9 cellular contexts compared by ENCODE assay signal in genomic region chr19:43699506-43700367, GRCh38. TPM values are rescaled to one million over a fixed set of nuclear protein-coding genes. Genes with fewer than 3 reads are reported as not detected.
DNase-seq lines count a peak whose midpoint lies in the region; ATAC-seq, FAIRE-seq and TF ChIP-seq lines count a peak whose summit lies in the region.
"Had no signal": no experiment of that assay in that cellular context is flagged by ENCODE, and none has a peak within 500 bp of the region (broad histone marks: within the 10 kb centered on the region; RNA-seq: fewer than 3 reads in every experiment).

No MANE protein-coding gene starts in this region.

- no peaks in the 10 kb centered on the region for H3K36me3 Mint-ChIP-seq in nephron (ENCODE audit: low read depth)

- DNase-seq in EL: peak; percentile 54
- DNase-seq in RWPE1 (ENCODE audit: low spot score): no peak
- DNase-seq in esophagus squamous epithelium (lab: John Stamatoyannopoulos, UW): no peak
- DNase-seq in GM19239 (ENCODE audit: insufficient read length, low spot score): no peak
- no peak for DNase-seq in SKM-1 treated with dmso at 0.1 percent for 144 hours (lab: John Stamatoyannopoulos, UW; ENCODE audit: unreplicated experiment)
- DNase-seq in middle frontal gyrus (ENCODE audit: extremely low spot score, low spot score): no peak

- peaks cover 0 to 29% (median 0%) of the 10 kb centered on the region in 4 donors for H3K27me3 ChIP-seq in esophagus squamous epithelium

- H3K9me3 ChIP-seq in esophagus squamous epithelium: peaks cover 0 to 4% (median 0%) of the 10 kb centered on the region in 3 donors

- POLR2A ChIA-PET in RWPE1 (lab: Yijun Ruan, JAX; ENCODE audit: low non-redundant PET): no interaction called here

- no peaks in the 10 kb centered on the region for H3K36me3 ChIP-seq in esophagus squamous epithelium

- WGBS in esophagus squamous epithelium, 2 donors: 10 to 54% methylated on average over 10 to 34 of the region's 46 CpGs

- ATAC-seq in HG02970 (IDR thresholded peaks at IDR 0.05; ENCODE audit: low FRiP score, unreplicated experiment): no peak

- peaks cover 30% of the 10 kb centered on the region for H3K4me1 Mint-ChIP-seq in nephron

- H3K27me3 Mint-ChIP-seq in nephron (ENCODE audit: low read depth): peaks cover 18% of the 10 kb centered on the region

- peak overlapping the region; percentile 14 to 29 (median 22) for H3K4me3 Mint-ChIP-seq in nephron

- peak overlapping the region; percentile 63 for H3K27ac ChIP-seq in RWPE1
- peak overlapping the region; percentile 58 to 77 (median 70) for H3K27ac ChIP-seq in esophagus squamous epithelium

- intact Hi-C loops in esophagus squamous epithelium (cut with DNase I): no loop called here

- peaks cover 7 to 27% (median 16%) of the 10 kb centered on the region in 3 donors for H3K4me1 ChIP-seq in esophagus squamous epithelium

- no peak for FAIRE-seq in GM19239 (lab: Jason Lieb, UNC)

- peaks cover 6% of the 10 kb centered on the region for H3K9me3 Mint-ChIP-seq in nephron

- TF ChIP-seq CTCF in RWPE1 (conservative IDR thresholded peaks at IDR 0.05; ENCODE audit: low read depth): no peak
- no peak for TF ChIP-seq CTCF in esophagus squamous epithelium (IDR thresholded peaks at IDR 0.05)
- TF ChIP-seq CTCF in nephron (IDR thresholded peaks at IDR 0.05; ENCODE audit: unreplicated experiment in 3 of 3): no peak

- peak overlapping the region in 2 of 3 experiments; percentile 93 to 94 for H3K27ac Mint-ChIP-seq in nephron

- TF ChIP-seq POLR2A in esophagus squamous epithelium (IDR thresholded peaks at IDR 0.05): no peak

- H3K4me3 ChIP-seq in esophagus squamous epithelium: peak overlapping the region; percentile 8 to 56 (median 30)

- CTCF ChIA-PET in RWPE1 (lab: Yijun Ruan, JAX): interaction anchor here (0.5 kb wide), 1 partner anchor 14 kb away, joined by 3 read pairs; no protein-coding TSS in a partner anchor

RNA-seq across cellular contexts. Expression of gene IRGC, which starts 16.1 kb away (rescaled TPM):
- total RNA-seq in esophagus squamous epithelium: not detected
- total RNA-seq: pulmonary artery endothelial cell had no signal

RNA-seq across cellular contexts. Expression of gene PLAUR, which starts 29.8 kb away (rescaled TPM):
- total RNA-seq in esophagus squamous epithelium: 10 to 100 TPM in 1 of 4 donors, 1 to 10 TPM in 3; 6.7 to 31.9 (median 8.0) TPM

RNA-seq across cellular contexts. Expression of gene SMG9, which starts 55.0 kb away (rescaled TPM):
- total RNA-seq in esophagus squamous epithelium: 10 to 100 TPM; 16.0 to 22.7 (median 21.1) TPM
